20 cellular contexts compared by ENCODE assay signal in the genomic region with DNA sequence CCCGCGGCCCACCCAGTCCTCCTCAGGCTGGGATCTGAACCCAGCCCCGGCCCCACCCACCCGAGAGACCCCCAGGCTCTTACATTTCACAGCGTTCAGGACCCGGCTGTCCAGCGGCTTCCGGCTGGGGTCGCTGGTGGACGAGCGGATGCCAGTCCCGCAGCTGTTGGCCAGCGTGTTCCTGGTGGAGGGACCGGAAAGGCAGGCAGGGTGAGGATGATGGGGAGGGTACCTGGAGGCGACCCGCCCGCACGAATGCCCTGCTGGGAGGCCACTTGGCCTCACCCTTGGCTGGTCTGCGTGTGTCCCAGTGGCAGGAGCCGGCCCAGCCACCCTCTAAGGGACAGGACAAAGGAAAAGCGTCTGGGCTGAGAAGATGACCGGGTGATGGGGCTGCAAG. TPM values are rescaled to one million over a fixed set of nuclear protein-coding genes. Genes with fewer than 3 reads are reported as not detected.
DNase-seq lines count a peak whose midpoint lies in the region; ATAC-seq and TF ChIP-seq lines count a peak whose summit lies in the region.
"Had no signal": no experiment of that assay in that cellular context is flagged by ENCODE, and none has a peak within 500 bp of the region (broad histone marks: within the 10 kb centered on the region; RNA-seq: fewer than 3 reads in every experiment).

No MANE protein-coding gene starts in this region.

- 50 to 81% methylated on average over 1 to 7 of the region's 22 CpGs for WGBS in esophagus squamous epithelium, 2 donors
- WGBS in right lobe of liver (ENCODE audit: insufficient coverage, low coverage, low lambda C conversion rate, missing lambda C conversion rate) = 90% methylated on average over 2 of the region's 22 CpGs

- DNase-seq in NAMALWA (ENCODE audit: low spot score) (peak; percentile 32), esophagus squamous epithelium (lab: John Stamatoyannopoulos, UW) (no peak), right lobe of liver (peak; percentile 23 to 48 (median 45)), substantia nigra (lab: John Stamatoyannopoulos, UW) (no peak), NCI-H1048 (lab: John Stamatoyannopoulos, UW) (no peak), NCI-H1694 treated with DMSO at 0.1 percent for 48 hours (lab: John Stamatoyannopoulos, UW) (no peak), ascending aorta (ENCODE audit: low spot score in 2 of 2) (no peak)
- DNase-seq: activated CD4-positive, alpha-beta T cell treated with anti-CD3 and anti-CD28 coated beads, Interleukin-2, amount 10 ng/mL, durations not matched to agents 7 days and 5 days; activated CD8-positive, alpha-beta memory T cell treated with anti-CD3 and anti-CD28 coated beads, Interleukin-2, amount 50 U/mL, for 4 hours; activated naive CD4-positive, alpha-beta T cell; amniotic stem cell; DMS79 treated with DMSO at 0.1 percent for 48 hours; KBM-7; NCI-H2029 treated with DMSO at 0.1 percent for 48 hours; NCI-H446; stimulated activated CD4-positive, alpha-beta T cell treated with anti-CD3 and anti-CD28 coated beads, Interleukin-12 subunit alpha, Interleukin-12 subunit beta, amount 100 ng/mL, for 4 hours; stimulated activated CD8-positive, alpha-beta memory T cell treated with anti-CD3 and anti-CD28 coated beads, Interleukin-4, amount 100 ng/mL, for 48 hours had no signal

- H3K27me3 ChIP-seq in esophagus squamous epithelium (no peaks in the 10 kb centered on the region), right lobe of liver (no peaks in the 10 kb centered on the region), ascending aorta (no peaks in the 10 kb centered on the region)
- H3K27me3 ChIP-seq: testis had no signal

- H3K36me3 ChIP-seq in esophagus squamous epithelium = peaks cover 0 to 79% (median 9%) of the 10 kb centered on the region in 3 donors
- no peaks in the 10 kb centered on the region for H3K36me3 ChIP-seq in right lobe of liver
- peaks cover 56 to 63% of the 10 kb centered on the region in 2 donors for H3K36me3 ChIP-seq in ascending aorta

- ATAC-seq in right lobe of liver = no peak
- no peak for ATAC-seq in GM18868 (IDR thresholded peaks at IDR 0.05; ENCODE audit: unreplicated experiment)
- ATAC-seq: naive thymus-derived CD8-positive, alpha-beta T cell had no signal

- TF ChIP-seq POLR2A in esophagus squamous epithelium (IDR thresholded peaks at IDR 0.05) = no peak
- no peak for TF ChIP-seq POLR2A in right lobe of liver (IDR thresholded peaks at IDR 0.05)

- no peaks in the 10 kb centered on the region for H3K9me3 ChIP-seq in esophagus squamous epithelium
- no peaks in the 10 kb centered on the region for H3K9me3 ChIP-seq in right lobe of liver
- no peaks in the 10 kb centered on the region for H3K9me3 ChIP-seq in ascending aorta
- H3K9me3 ChIP-seq: testis had no signal

- H3K4me3 ChIP-seq in esophagus squamous epithelium (no peak overlapping the region), right lobe of liver (no peak overlapping the region), ascending aorta (no peak overlapping the region)
- H3K4me3 ChIP-seq: testis had no signal

- intact Hi-C loops in esophagus squamous epithelium (cut with DNase I) (no loop called here), right lobe of liver (cut with DNase I) (no loop called here), ascending aorta (cut with DNase I) (no loop called here)

- H3K4me1 ChIP-seq in esophagus squamous epithelium = peaks cover 0 to 72% (median 23%) of the 10 kb centered on the region in 3 donors
- peaks cover 0 to 39% (median 15%) of the 10 kb centered on the region in 4 donors for H3K4me1 ChIP-seq in right lobe of liver
- H3K4me1 ChIP-seq in ascending aorta = peaks cover 3 to 5% of the 10 kb centered on the region in 2 donors

- TF ChIP-seq CTCF in esophagus squamous epithelium (IDR thresholded peaks at IDR 0.05) (no peak), right lobe of liver (IDR thresholded peaks at IDR 0.05) (no peak), ascending aorta (IDR thresholded peaks at IDR 0.05) (no peak)

- H3K27ac ChIP-seq in esophagus squamous epithelium (peak overlapping the region in 3 of 4 donors; percentile 61 to 81 (median 62)), right lobe of liver (peak overlapping the region in 2 of 3 donors; percentile 68 to 77), substantia nigra (ENCODE audit: low read depth, low read length, poor library complexity, severe bottlenecking) (peak overlapping the region; percentile 26), ascending aorta (peak overlapping the region in 1 of 2 donors; percentile 56)

RNA-seq across cellular contexts. Expression of a gene that starts 51.9 kb away (rescaled TPM):
- total RNA-seq in esophagus squamous epithelium (10 to 100 TPM; 47.6 to 63.2 (median 54.3) TPM), right lobe of liver (10 to 100 TPM; 15.2 to 27.0 (median 16.5) TPM), ascending aorta (31.0 TPM)

Comparison
In these comparisons a context has a peak if more than half of its experiments do, and no peak if none do; other contexts are left out.
1. DNase-seq: peak in NAMALWA (single experiment) and right lobe of liver (3 of 3); none in esophagus squamous epithelium (single experiment), substantia nigra (0 of 49), NCI-H1048 (single experiment), NCI-H1694 treated with DMSO at 0.1 percent for 48 hours (single experiment) and ascending aorta (0 of 2).